13 cellular contexts compared by ENCODE assay signal in the genomic region with DNA sequence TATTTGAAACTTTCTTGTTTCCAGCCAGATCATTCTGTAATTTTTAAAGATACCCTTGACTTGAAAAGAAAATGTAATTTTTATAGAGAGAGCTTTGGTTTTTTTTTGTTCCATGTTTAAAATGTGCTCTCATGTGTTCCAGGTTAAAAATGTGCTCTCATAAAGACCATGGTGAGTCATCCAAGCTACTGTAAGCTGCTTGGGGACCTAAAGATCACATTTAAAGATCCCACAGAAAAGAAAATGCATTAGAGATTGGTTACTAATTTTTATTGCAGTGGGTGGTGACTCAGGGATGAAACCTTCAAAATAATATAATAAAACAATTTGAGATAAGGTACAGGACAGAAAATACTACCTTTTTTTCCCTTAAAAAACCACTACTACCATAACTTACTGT. TPM values are rescaled to one million over a fixed set of nuclear protein-coding genes. Genes with fewer than 3 reads are reported as not detected.
DNase-seq lines count a peak whose midpoint lies in the region; ATAC-seq, FAIRE-seq and TF ChIP-seq lines count a peak whose summit lies in the region.
"Had no signal": no experiment of that assay in that cellular context is flagged by ENCODE, and none has a peak within 500 bp of the region (broad histone marks: within the 10 kb centered on the region; RNA-seq: fewer than 3 reads in every experiment).

No MANE protein-coding gene starts in this region.

- TF ChIP-seq CTCF in DND-41 (IDR thresholded peaks at IDR 0.05; ENCODE audit: borderline replicate concordance, extremely low read depth, low read length, poor library complexity, severe bottlenecking): no peak
- no peak for TF ChIP-seq CTCF in Loucy (conservative IDR thresholded peaks at IDR 0.05; ENCODE audit: low read length)
- no peak for TF ChIP-seq CTCF in brain microvascular endothelial cell (IDR thresholded peaks at IDR 0.05; ENCODE audit: low read depth, low read length, missing control alignments)
- TF ChIP-seq CTCF in osteoblast (IDR thresholded peaks at IDR 0.05; ENCODE audit: extremely low read depth, low read depth, low read length): no peak

- H3K79me2 ChIP-seq in DND-41 (ENCODE audit: insufficient read depth, low read length) (peaks cover 93% of the 10 kb centered on the region), Loucy (ENCODE audit: insufficient read depth, low read length) (peaks cover 93% of the 10 kb centered on the region), osteoblast (ENCODE audit: insufficient read depth, low read length) (peaks cover 88% of the 10 kb centered on the region)

- no peak for ATAC-seq in DND-41 (ENCODE audit: insufficient read depth, low read depth)
- no peak for ATAC-seq in GM18502 (IDR thresholded peaks at IDR 0.05; ENCODE audit: poor library complexity, unreplicated experiment)
- no peak for ATAC-seq in GM18861 (IDR thresholded peaks at IDR 0.05; ENCODE audit: unreplicated experiment)

- H3K27ac ChIP-seq in DND-41 (ENCODE audit: low read length) (peak overlapping the region; percentile 96), brain microvascular endothelial cell (no peak overlapping the region), osteoblast (ENCODE audit: low read depth, low read length) (peak overlapping the region; percentile 17)

- FAIRE-seq in GM12891 (lab: Jason Lieb, UNC): no peak
- FAIRE-seq: endometrium had no signal

- in situ Hi-C loops in brain microvascular endothelial cell (cut with HindIII; ENCODE audit: low pct_ligation_motif_present, low sequenced_read_pairs): no loop called here

- no peak overlapping the region for H2AFZ ChIP-seq in DND-41 (ENCODE audit: low read depth, low read length)
- no peak overlapping the region for H2AFZ ChIP-seq in Loucy (ENCODE audit: low read length)
- no peak overlapping the region for H2AFZ ChIP-seq in osteoblast (ENCODE audit: low read length)

- H3K4me2 ChIP-seq in DND-41 (ENCODE audit: insufficient read depth, low read length) (peak overlapping the region; percentile 54; the same call in 1 of the 2 replicates), Loucy (ENCODE audit: low read depth, low read length, poor library complexity, severe bottlenecking) (peak overlapping the region; percentile 59), osteoblast (ENCODE audit: insufficient read depth, low read length) (peak overlapping the region; percentile 26)

- peaks cover 39% of the 10 kb centered on the region for H3K36me3 ChIP-seq in DND-41 (ENCODE audit: insufficient read depth, low read length)
- H3K36me3 ChIP-seq in Loucy (ENCODE audit: insufficient read depth, low read length): 0 out of 2 replicates have a peak, but pooled peaks cover 5% of the 10 kb centered on the region
- peaks cover 6% of the 10 kb centered on the region for H3K36me3 ChIP-seq in brain microvascular endothelial cell (replicated peaks)
- no peaks in the 10 kb centered on the region for H3K36me3 ChIP-seq in osteoblast (ENCODE audit: insufficient read depth, low read length)

- no peak for TF ChIP-seq POLR2A in GM12891 (IDR thresholded peaks at IDR 0.05; ENCODE audit: low read depth, low read length)

- H3K27me3 ChIP-seq in DND-41 (ENCODE audit: insufficient read depth, low read length, poor library complexity) (no peaks in the 10 kb centered on the region), Loucy (ENCODE audit: insufficient read depth, low read length, poor library complexity, severe bottlenecking) (no peaks in the 10 kb centered on the region), brain microvascular endothelial cell (replicated peaks) (no peaks in the 10 kb centered on the region), osteoblast (ENCODE audit: insufficient read depth, low read length) (no peaks in the 10 kb centered on the region)

- H3K9ac ChIP-seq in DND-41 (ENCODE audit: low read depth, low read length): no peak overlapping the region
- no peak overlapping the region for H3K9ac ChIP-seq in Loucy (ENCODE audit: low read depth, low read length, poor library complexity, severe bottlenecking)

- H4K20me1 ChIP-seq in DND-41 (ENCODE audit: insufficient read depth, low read length) (peaks cover 15% of the 10 kb centered on the region; the same call in 1 of the 2 replicates), Loucy (ENCODE audit: insufficient read depth, low read length, poor library complexity, severe bottlenecking) (peaks cover 77% of the 10 kb centered on the region), osteoblast (ENCODE audit: insufficient read depth, low read length) (peaks cover 51% of the 10 kb centered on the region)

- DNase-seq in DND-41 (no peak), brain microvascular endothelial cell (peak; percentile 23), osteoblast (ENCODE audit: insufficient read length, low spot score, missing footprints) (peak; percentile 17), NCI-H2196 (lab: John Stamatoyannopoulos, UW; ENCODE audit: unreplicated experiment) (no peak), GM12891 (ENCODE audit: insufficient read length, low spot score) (no peak)
- DNase-seq: Caco-2; GOT3; stimulated activated CD4-positive, alpha-beta T cell treated with anti-CD3 and anti-CD28 coated beads, Interleukin-4, amount 100 ng/mL, for 1 hour; T1000 had no signal

- H3F3A ChIP-seq in Loucy (ENCODE audit: low read depth): peaks cover 4% of the 10 kb centered on the region; the same call in 1 of the 2 replicates

- H3K4me3 ChIP-seq in DND-41 (ENCODE audit: low read depth in 1 of 2, low read length in 2 of 2) (no peak overlapping the region), Loucy (ENCODE audit: low read length, poor library complexity, severe bottlenecking) (no peak overlapping the region), brain microvascular endothelial cell (ENCODE audit: low read depth, low read length) (no peak overlapping the region), osteoblast (ENCODE audit: insufficient read depth, low read length) (no peak overlapping the region)

- no peaks in the 10 kb centered on the region for H3K9me2 ChIP-seq in Loucy (replicated peaks; ENCODE audit: low read depth, low read length)

- H3K9me3 ChIP-seq in DND-41 (ENCODE audit: insufficient read depth, low read length, severe bottlenecking) (no peaks in the 10 kb centered on the region), Loucy (ENCODE audit: insufficient read depth, low read depth, low read length) (no peaks in the 10 kb centered on the region), osteoblast (ENCODE audit: low read depth, low read length) (no peaks in the 10 kb centered on the region)
- H3K9me3 ChIP-seq: Caco-2 had no signal

- H3K4me1 ChIP-seq in DND-41 (ENCODE audit: insufficient read depth, low read length): peaks cover 94% of the 10 kb centered on the region
- H3K4me1 ChIP-seq in Loucy (ENCODE audit: insufficient read depth, low read length, poor library complexity, severe bottlenecking): peaks cover 62% of the 10 kb centered on the region
- H3K4me1 ChIP-seq in osteoblast (ENCODE audit: insufficient read depth, low read length): peaks cover 22% of the 10 kb centered on the region

TF ChIP-seq in GM12891, 5 proteins besides CTCF, POLR2A, EP300 and RAD21:
- TF ChIP-seq SPI1 (IDR thresholded peaks at IDR 0.05; ENCODE audit: low read depth, low read length) (no peak), PAX5 (IDR thresholded peaks at IDR 0.05; ENCODE audit: insufficient read depth, low read length, severe bottlenecking) (no peak), POLR2AphosphoS5 (IDR thresholded peaks at IDR 0.05; ENCODE audit: low read depth, low read length) (no peak), TAF1 (IDR thresholded peaks at IDR 0.05; ENCODE audit: low read depth, low read length) (no peak), POU2F2 (IDR thresholded peaks at IDR 0.05; ENCODE audit: low read depth, low read length) (no peak)

RNA-seq across cellular contexts. Expression of a gene that starts 10.9 kb away (rescaled TPM):
- 82.2 and 86.5 TPM in 2 replicates for total RNA-seq in osteoblast
- 15.4 TPM for polyA plus RNA-seq in GM12891 (2012; ENCODE audit: low read depth, missing spikeins)

Comparison
In these comparisons a context has a peak if more than half of its experiments do, and no peak if none do; other contexts are left out.
1. DNase-seq: peak in brain microvascular endothelial cell (single experiment) and osteoblast (single experiment); none in DND-41 (single experiment), NCI-H2196 (single experiment) and GM12891 (single experiment).
2. Peak in every context shown above with its lines, with median percentiles within 50 percentile points of each other: H3K4me2 ChIP-seq.